14 cellular contexts compared by ENCODE assay signal in the genomic region with DNA sequence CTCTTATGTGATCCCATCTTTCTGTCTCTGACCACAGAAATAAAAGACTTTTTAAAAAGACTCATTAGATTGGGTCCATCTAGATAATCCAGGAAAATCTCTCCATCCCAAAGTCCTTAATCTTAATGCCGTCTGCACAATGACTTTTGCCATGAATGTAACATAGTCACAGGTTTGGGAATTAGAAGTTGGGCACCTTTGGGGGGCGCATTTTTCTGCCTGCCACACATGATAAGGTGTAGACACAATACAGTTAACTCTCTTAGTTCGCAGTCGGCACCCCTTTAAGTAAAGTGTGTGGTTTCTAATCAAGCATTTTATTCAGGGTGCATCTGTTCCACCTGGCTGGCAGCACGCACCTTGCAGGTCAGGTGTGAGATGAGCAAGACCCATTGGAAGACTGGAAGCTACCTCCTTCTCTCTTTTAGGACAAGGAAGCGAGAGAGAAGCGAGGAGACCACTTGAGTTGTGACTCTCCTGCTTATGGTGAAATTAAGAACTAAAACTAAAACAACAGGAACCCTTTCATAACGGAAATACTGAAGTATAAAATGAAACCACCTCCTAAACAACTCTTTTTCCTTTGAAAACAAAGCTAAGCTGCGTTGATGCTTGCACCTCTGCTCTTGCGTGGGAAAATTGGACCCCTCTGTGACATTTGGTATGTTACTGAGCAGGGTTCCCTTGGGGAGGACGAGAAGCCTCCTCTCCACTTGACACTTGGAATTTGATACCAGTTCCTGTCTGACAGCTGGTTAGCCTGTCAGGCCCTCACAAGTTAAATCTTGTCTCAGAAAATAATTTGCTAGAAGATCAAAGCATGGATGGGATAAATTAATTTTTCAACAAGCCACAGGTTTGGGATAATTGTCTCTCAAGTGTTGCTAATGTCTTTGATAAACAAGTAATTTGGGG. TPM values are rescaled to one million over a fixed set of nuclear protein-coding genes. Genes with fewer than 3 reads are reported as not detected.
DNase-seq lines count a peak whose midpoint lies in the region; ATAC-seq and TF ChIP-seq lines count a peak whose summit lies in the region.
"Had no signal": no experiment of that assay in that cellular context is flagged by ENCODE, and none has a peak within 500 bp of the region (broad histone marks: within the 10 kb centered on the region; RNA-seq: fewer than 3 reads in every experiment).

No MANE protein-coding gene starts in this region.

- H3F3A ChIP-seq in OCI-LY1 (ENCODE audit: insufficient read depth, low read length): no peaks in the 10 kb centered on the region

- H3K9me3 Mint-ChIP-seq in activated CD8-positive, alpha-beta T cell treated with anti-CD3 and anti-CD28 coated beads, Interleukin-2, amount 10 ng/mL, durations not matched to agents 7 days and 5 days (ENCODE audit: insufficient read depth): no peaks in the 10 kb centered on the region
- H3K9me3 Mint-ChIP-seq in activated CD8-positive, alpha-beta T cell treated with anti-CD3 and anti-CD28 coated beads for 36 hours: no peaks in the 10 kb centered on the region
- peaks cover 0 to 17% (median 2%) of the 10 kb centered on the region in 11 donors for H3K9me3 Mint-ChIP-seq in naive thymus-derived CD4-positive, alpha-beta T cell
- H3K9me3 Mint-ChIP-seq: effector memory CD8-positive, alpha-beta T cell had no signal

- peaks cover 4% of the 10 kb centered on the region for H3K27me3 Mint-ChIP-seq in activated CD8-positive, alpha-beta T cell treated with anti-CD3 and anti-CD28 coated beads, Interleukin-2, amount 10 ng/mL, durations not matched to agents 7 days and 5 days (ENCODE audit: low read depth)
- H3K27me3 Mint-ChIP-seq in activated CD8-positive, alpha-beta T cell treated with anti-CD3 and anti-CD28 coated beads for 36 hours: peaks cover 4% of the 10 kb centered on the region
- peaks cover 0 to 3% (median 0%) of the 10 kb centered on the region in 5 donors for H3K27me3 Mint-ChIP-seq in naive thymus-derived CD4-positive, alpha-beta T cell

- H4K20me1 ChIP-seq in Karpas-422 (ENCODE audit: insufficient read depth, low read depth, low read length) (no peaks in the 10 kb centered on the region), OCI-LY1 (ENCODE audit: insufficient read depth, low read length) (no peaks in the 10 kb centered on the region)

- peak overlapping the region; percentile 1; the same call in 1 of the 2 replicates for H3K4me3 ChIP-seq in Karpas-422 (ENCODE audit: low read length)
- peak overlapping the region; percentile 16 for H3K4me3 ChIP-seq in OCI-LY1 (ENCODE audit: low read depth, low read length, poor library complexity, severe bottlenecking)
- H3K4me3 ChIP-seq in naive thymus-derived CD4-positive, alpha-beta T cell (ENCODE audit: low read length): peak overlapping the region; percentile 33
- H3K4me3 ChIP-seq: adrenal gland, mucosa of descending colon had no signal

- H3K27me3 ChIP-seq in Karpas-422 (ENCODE audit: low read length) (no peaks in the 10 kb centered on the region), OCI-LY1 (ENCODE audit: insufficient read depth, low read length) (no peaks in the 10 kb centered on the region)
- H3K27me3 ChIP-seq in naive thymus-derived CD4-positive, alpha-beta T cell (ENCODE audit: control insufficient read depth in 2 of 2, insufficient read depth in 2 of 2, low read length in 2 of 2): no peaks in the 10 kb centered on the region
- H3K27me3 ChIP-seq: adrenal gland had no signal

- no peak overlapping the region for H2AFZ ChIP-seq in Karpas-422 (ENCODE audit: low read length)
- no peak overlapping the region for H2AFZ ChIP-seq in OCI-LY1 (ENCODE audit: low read length)

- H3K27ac ChIP-seq in Karpas-422 (ENCODE audit: low read length) (peak overlapping the region; percentile 17), OCI-LY1 (ENCODE audit: low read depth, low read length, poor library complexity, severe bottlenecking) (peak overlapping the region; percentile 74)
- H3K27ac ChIP-seq in naive thymus-derived CD4-positive, alpha-beta T cell (ENCODE audit: low read depth, low read length): peak overlapping the region; percentile 51
- H3K27ac ChIP-seq: adrenal gland had no signal

- POLR2A ChIA-PET in activated CD8-positive, alpha-beta T cell treated with anti-CD3 and anti-CD28 coated beads, Interleukin-2, amount 10 ng/mL, durations not matched to agents 7 days and 5 days (lab: Charles Lee): no interaction called here
- POLR2A ChIA-PET in activated CD8-positive, alpha-beta T cell treated with anti-CD3 and anti-CD28 coated beads for 36 hours (lab: Charles Lee): interaction anchor here (1.1 kb wide), 1 partner anchor 218 kb away, joined by 3 read pairs; no protein-coding TSS in a partner anchor
- POLR2A ChIA-PET in naive thymus-derived CD4-positive, alpha-beta T cell (lab: Charles Lee): interaction anchor here (0.6 to 1.3 kb wide), 6 partner anchors 9 to 67 kb away, joined by 3 to 4 read pairs (median 3); partner anchors contain the start of gene KANK1

- no peak for TF ChIP-seq CTCF in activated CD8-positive, alpha-beta T cell treated with anti-CD3 and anti-CD28 coated beads for 36 hours (IDR thresholded peaks at IDR 0.05)
- TF ChIP-seq CTCF in OCI-LY1 (IDR thresholded peaks at IDR 0.05; ENCODE audit: low read length): peak; percentile 16; the same call in 1 of the 2 replicates

- ATAC-seq in activated CD8-positive, alpha-beta T cell treated with anti-CD3 and anti-CD28 coated beads, Interleukin-2, amount 10 ng/mL, durations not matched to agents 7 days and 5 days: no peak
- ATAC-seq in activated CD8-positive, alpha-beta T cell treated with anti-CD3 and anti-CD28 coated beads for 36 hours: no peak
- no peak for ATAC-seq in naive thymus-derived CD4-positive, alpha-beta T cell
- ATAC-seq in HG03342 (IDR thresholded peaks at IDR 0.05; ENCODE audit: unreplicated experiment) (no peak), GM18907 (IDR thresholded peaks at IDR 0.05; ENCODE audit: unreplicated experiment) (no peak)
- ATAC-seq: effector memory CD8-positive, alpha-beta T cell; mucosa of descending colon had no signal

- peaks cover 8% of the 10 kb centered on the region for H3K4me1 Mint-ChIP-seq in activated CD8-positive, alpha-beta T cell treated with anti-CD3 and anti-CD28 coated beads, Interleukin-2, amount 10 ng/mL, durations not matched to agents 7 days and 5 days (ENCODE audit: low read depth)
- peaks cover 8% of the 10 kb centered on the region for H3K4me1 Mint-ChIP-seq in activated CD8-positive, alpha-beta T cell treated with anti-CD3 and anti-CD28 coated beads for 36 hours (ENCODE audit: low read depth)
- peaks cover 7 to 37% (median 14%) of the 10 kb centered on the region in 7 donors for H3K4me1 Mint-ChIP-seq in naive thymus-derived CD4-positive, alpha-beta T cell

- H3K9ac ChIP-seq in Karpas-422 (ENCODE audit: low read length): 0 out of 2 replicates have a peak overlapping the region, but pooled peaks have one; percentile 0
- H3K9ac ChIP-seq in OCI-LY1 (ENCODE audit: low read length): peak overlapping the region; percentile 23; the same call in 1 of the 2 replicates

- intact Hi-C loops in activated CD8-positive, alpha-beta T cell treated with anti-CD3 and anti-CD28 coated beads for 36 hours (cut with micrococcal nuclease): no loop called here
- intact Hi-C loops in naive thymus-derived CD4-positive, alpha-beta T cell (cut with micrococcal nuclease): loop anchor here in 1 of 2 donors (1.0 to 2.0 kb wide), 2 partner anchors 22 to 90 kb away; no protein-coding TSS in a partner anchor

- no peaks in the 10 kb centered on the region for H3K36me3 Mint-ChIP-seq in activated CD8-positive, alpha-beta T cell treated with anti-CD3 and anti-CD28 coated beads, Interleukin-2, amount 10 ng/mL, durations not matched to agents 7 days and 5 days (ENCODE audit: low read depth)
- peaks cover 3% of the 10 kb centered on the region for H3K36me3 Mint-ChIP-seq in activated CD8-positive, alpha-beta T cell treated with anti-CD3 and anti-CD28 coated beads for 36 hours (ENCODE audit: low read depth)
- H3K36me3 Mint-ChIP-seq in naive thymus-derived CD4-positive, alpha-beta T cell: peaks cover 0 to 32% (median 26%) of the 10 kb centered on the region in 5 donors

- peak overlapping the region; percentile 49 for H3K4me2 ChIP-seq in Karpas-422 (ENCODE audit: low read depth, low read length, poor library complexity, severe bottlenecking)
- peak overlapping the region; percentile 49; the same call in 1 of the 2 replicates for H3K4me2 ChIP-seq in OCI-LY1 (ENCODE audit: low read length)

- H3K79me2 ChIP-seq in Karpas-422 (ENCODE audit: low read length): peaks cover 91% of the 10 kb centered on the region
- H3K79me2 ChIP-seq in OCI-LY1 (ENCODE audit: insufficient read depth, low read length): peaks cover 22% of the 10 kb centered on the region

- peak overlapping the region; percentile 7 for H3K4me3 Mint-ChIP-seq in activated CD8-positive, alpha-beta T cell treated with anti-CD3 and anti-CD28 coated beads, Interleukin-2, amount 10 ng/mL, durations not matched to agents 7 days and 5 days
- H3K4me3 Mint-ChIP-seq in activated CD8-positive, alpha-beta T cell treated with anti-CD3 and anti-CD28 coated beads for 36 hours: no peak overlapping the region
- H3K4me3 Mint-ChIP-seq in naive thymus-derived CD4-positive, alpha-beta T cell: peak overlapping the region; percentile 50 to 81 (median 63)

- CTCF ChIA-PET in activated CD8-positive, alpha-beta T cell treated with anti-CD3 and anti-CD28 coated beads, Interleukin-2, amount 10 ng/mL, durations not matched to agents 7 days and 5 days (lab: Charles Lee): no interaction called here
- CTCF ChIA-PET in activated CD8-positive, alpha-beta T cell treated with anti-CD3 and anti-CD28 coated beads for 36 hours (lab: Charles Lee): no interaction called here
- CTCF ChIA-PET in naive thymus-derived CD4-positive, alpha-beta T cell (lab: Charles Lee): interaction anchor here (0.6 to 1.3 kb wide), 3 partner anchors 10 to 59 kb away, joined by 3 to 7 read pairs (median 3); no protein-coding TSS in a partner anchor

- peak overlapping the region; percentile 60 for H3K27ac Mint-ChIP-seq in activated CD8-positive, alpha-beta T cell treated with anti-CD3 and anti-CD28 coated beads, Interleukin-2, amount 10 ng/mL, durations not matched to agents 7 days and 5 days
- H3K27ac Mint-ChIP-seq in activated CD8-positive, alpha-beta T cell treated with anti-CD3 and anti-CD28 coated beads for 36 hours: no peak overlapping the region
- H3K27ac Mint-ChIP-seq in naive thymus-derived CD4-positive, alpha-beta T cell: peak overlapping the region in 8 of 9 donors; percentile 63 to 96 (median 89)

- H3K9me3 ChIP-seq in Karpas-422 (ENCODE audit: low read length) (no peaks in the 10 kb centered on the region), OCI-LY1 (ENCODE audit: low read length) (no peaks in the 10 kb centered on the region)
- no peaks in the 10 kb centered on the region for H3K9me3 ChIP-seq in naive thymus-derived CD4-positive, alpha-beta T cell (ENCODE audit: control insufficient read depth in 2 of 3, low read length in 3 of 3)
- H3K9me3 ChIP-seq: adrenal gland, mucosa of descending colon had no signal

- no peak for DNase-seq in activated CD8-positive, alpha-beta T cell treated with anti-CD3 and anti-CD28 coated beads, Interleukin-2, amount 10 ng/mL, durations not matched to agents 7 days and 5 days
- DNase-seq in activated CD8-positive, alpha-beta T cell treated with anti-CD3 and anti-CD28 coated beads for 36 hours: no peak
- no peak for DNase-seq in Karpas-422
- peak in 3 of 9 donors; percentile 8 to 19 (median 12) for DNase-seq in naive thymus-derived CD4-positive, alpha-beta T cell
- DNase-seq in central memory CD4-positive, alpha-beta T cell: no peak
- DNase-seq: activated CD4-positive, CD25-positive, alpha-beta regulatory T cell; adrenal gland; effector memory CD8-positive, alpha-beta T cell; HCEC 1CT; mucosa of descending colon; RPMI8226 had no signal

- H3K4me1 ChIP-seq in Karpas-422 (ENCODE audit: low read length): peaks cover 61% of the 10 kb centered on the region
- peaks cover 64% of the 10 kb centered on the region for H3K4me1 ChIP-seq in OCI-LY1 (ENCODE audit: insufficient read depth, low read length, severe bottlenecking)
- H3K4me1 ChIP-seq in naive thymus-derived CD4-positive, alpha-beta T cell (ENCODE audit: control insufficient read depth in 2 of 2, insufficient read depth in 2 of 2, low read length in 2 of 2): peaks cover 0 to 4% of the 10 kb centered on the region in 2 donors

- H3K9me2 ChIP-seq in Karpas-422 (replicated peaks; ENCODE audit: insufficient read depth, low read length): no peaks in the 10 kb centered on the region
- no peaks in the 10 kb centered on the region for H3K9me2 ChIP-seq in OCI-LY1 (ENCODE audit: low read depth, low read length)

- H3K36me3 ChIP-seq in Karpas-422 (ENCODE audit: insufficient read depth, low read length): peaks cover 19% of the 10 kb centered on the region
- peaks cover 31% of the 10 kb centered on the region for H3K36me3 ChIP-seq in OCI-LY1 (ENCODE audit: insufficient read depth, low read length)
- H3K36me3 ChIP-seq in naive thymus-derived CD4-positive, alpha-beta T cell (ENCODE audit: control insufficient read depth in 2 of 3, insufficient read depth in 3 of 3, low read length in 3 of 3): no peaks in the 10 kb centered on the region
- H3K36me3 ChIP-seq: adrenal gland had no signal

RNA-seq across cellular contexts. Expression of gene KANK1, which starts 32.4 kb away (rescaled TPM):
- total RNA-seq in activated CD8-positive, alpha-beta T cell treated with anti-CD3 and anti-CD28 coated beads, Interleukin-2, amount 10 ng/mL, durations not matched to agents 7 days and 5 days: 1 to 10 TPM; 3.0 to 3.5 TPM
- 1 to 10 TPM; 2.6 to 2.8 TPM for total RNA-seq in activated CD8-positive, alpha-beta T cell treated with anti-CD3 and anti-CD28 coated beads for 36 hours
- total RNA-seq in Karpas-422 (2014; rRNA removed; shearing (Covaris generic); ENCODE audit: low replicate concordance): 78.7 and 82.5 TPM in 2 replicates
- total RNA-seq in naive thymus-derived CD4-positive, alpha-beta T cell: 10 to 100 TPM in 3 of 5 experiments, 1 to 10 TPM in 2; 2.4 to 47.2 (median 21.5) TPM
- 10 to 100 TPM in 1 of 2 donors, 1 to 10 TPM in 1; 9.3 to 29.8 TPM for polyA plus RNA-seq in naive thymus-derived CD4-positive, alpha-beta T cell

Comparison
In these comparisons a context has a peak if more than half of its experiments do, and no peak if none do; other contexts are left out.
1. H3K27ac ChIP-seq: peak in every context shown above with its lines; median percentile 74 in OCI-LY1; 51 in naive thymus-derived CD4-positive, alpha-beta T cell; 17 in Karpas-422.